17 cellular contexts compared by ENCODE assay signal in genomic region chrX:17027931-17028330, GRCh38.
A peak's percentile ranks its signal among the peaks of the same experiment; 100 is the strongest.
DNase-seq lines count a peak whose midpoint lies in the region; FAIRE-seq and TF ChIP-seq lines count a peak whose summit lies in the region.
"Had no signal": no experiment of that assay in that cellular context is flagged by ENCODE, and none has a peak within 500 bp of the region (broad histone marks: within the 10 kb centered on the region; RNA-seq: fewer than 3 reads in every experiment).

No MANE protein-coding gene starts in this region.

- DNase-seq in left ventricle myocardium inferior: no peak
- DNase-seq in right atrium auricular region (ENCODE audit: low spot score): no peak
- DNase-seq in cerebellar cortex (ENCODE audit: low spot score): peak; percentile 88
- no peak for DNase-seq in H1 (ENCODE audit: low read depth in 1 of 2, low spot score in 2 of 2)
- DNase-seq in substantia nigra (lab: John Stamatoyannopoulos, UW): peak in 2 of 49 donors; percentile 21 to 30
- no peak for DNase-seq in activated effector memory CD4-positive, alpha-beta T cell treated with Interleukin-2 at 50 U/mL for 16 hours
- no peak for DNase-seq in stimulated activated naive CD4-positive, alpha-beta T cell treated with Interleukin-2 at 50 U/mL for 16 hours (lab: John Stamatoyannopoulos, UW)
- DNase-seq: Calu3; CD4-positive, alpha-beta T cell; DMS153; DND-41; GF-D8; GOT3 had no signal

- H3K27ac ChIP-seq in left ventricle myocardium inferior (replicated peaks) (peak overlapping the region; percentile 33), right atrium auricular region (no peak overlapping the region), H1 (ENCODE audit: low read depth, low read length) (no peak overlapping the region), substantia nigra (ENCODE audit: low read depth, low read length, poor library complexity, severe bottlenecking) (peak overlapping the region; percentile 51)

- H2BK120ac ChIP-seq in H1 (replicated peaks; ENCODE audit: low read depth, low read length): no peak overlapping the region

- H4K8ac ChIP-seq in H1 (ENCODE audit: extremely low read depth, insufficient read depth, low read length): no peak overlapping the region

- H2BK12ac ChIP-seq in H1 (ENCODE audit: low read depth, low read length): no peak overlapping the region

- no peak overlapping the region for H3K56ac ChIP-seq in H1 (replicated peaks; ENCODE audit: insufficient read length, low read depth, low read length)

- no peak overlapping the region for H2AK5ac ChIP-seq in H1 (ENCODE audit: low read depth, low read length)

- no peak overlapping the region for H3K18ac ChIP-seq in H1 (ENCODE audit: extremely low read depth, low read length)

- no peak for TF ChIP-seq POLR2A in H1 (IDR thresholded peaks at IDR 0.05; ENCODE audit: control extremely low read depth in 1 of 2, low read depth in 2 of 2, low read length in 2 of 2)

- H4K5ac ChIP-seq in H1 (ENCODE audit: insufficient read length, low read depth, low read length): no peak overlapping the region

- no peak for TF ChIP-seq RAD21 in H1 (IDR thresholded peaks at IDR 0.05 in 1 of 2, conservative IDR thresholded peaks at IDR 0.05 in 1 of 2; ENCODE audit: low read depth in 2 of 2, low read length in 2 of 2)

- no peak overlapping the region for H3K9ac ChIP-seq in H1 (replicated peaks in 1 of 4; ENCODE audit: extremely low read depth in 1 of 4, low read depth in 3 of 4, low read length in 3 of 4)

- H3K14ac ChIP-seq in H1 (ENCODE audit: insufficient read length): no peak overlapping the region

- POLR2A ChIA-PET in H1 (lab: Charles Lee; ENCODE audit: partially characterized antibody): no interaction called here

- H3K4me1 ChIP-seq in left ventricle myocardium inferior (no peaks in the 10 kb centered on the region), right atrium auricular region (peaks cover 0 to 4% of the 10 kb centered on the region in 2 donors), H1 (replicated peaks in 1 of 4; ENCODE audit: control insufficient read depth in 3 of 4, insufficient read depth in 4 of 4, low read length in 3 of 4) (no peaks in the 10 kb centered on the region)
- H3K4me1 ChIP-seq: HAP-1 had no signal

- H2BK15ac ChIP-seq in H1 (ENCODE audit: low read length): no peak overlapping the region

- no peak overlapping the region for H3K4ac ChIP-seq in H1 (replicated peaks; ENCODE audit: insufficient read length, low read depth, low read length)

- FAIRE-seq in H1 (lab: Jason Lieb, UNC): peak; percentile 69
- FAIRE-seq: A204.1, GM19239, HTR-8/SVneo had no signal

- no peak overlapping the region for H3K23ac ChIP-seq in H1 (ENCODE audit: insufficient read length)

- no peaks in the 10 kb centered on the region for H3K79me1 ChIP-seq in H1 (ENCODE audit: low read depth, low read length)

- H3K4me3 ChIP-seq in left ventricle myocardium inferior (no peak overlapping the region), right atrium auricular region (no peak overlapping the region), H1 (ENCODE audit: extremely low read depth in 1 of 4, insufficient read depth in 2 of 4, low read depth in 3 of 4, low read length in 4 of 4) (no peak overlapping the region)
- H3K4me3 ChIP-seq: HAP-1 had no signal

- TF ChIP-seq CTCF in left ventricle myocardium inferior (IDR thresholded peaks at IDR 0.05; ENCODE audit: borderline replicate concordance) (no peak), right atrium auricular region (IDR thresholded peaks at IDR 0.05) (no peak), H1 (IDR thresholded peaks at IDR 0.05; ENCODE audit: control extremely low read depth in 1 of 3, insufficient read depth in 1 of 3, low read depth in 1 of 3, low read length in 3 of 3) (no peak)

- no peaks in the 10 kb centered on the region for H3K79me2 ChIP-seq in H1 (ENCODE audit: control insufficient read depth in 1 of 2, insufficient read depth in 2 of 2, low read length in 2 of 2)

- 86% methylated on average over 1 of the region's 2 CpGs; no CpG with 5 or more reads in 1 of the 2 experiments for WGBS in H1 (ENCODE audit: extremely low coverage in 1 of 2, insufficient coverage in 1 of 2, insufficient read length in 1 of 2, insufficient replicate concordance in 2 of 2, low coverage in 1 of 2, low lambda C conversion rate in 2 of 2, missing lambda C conversion rate in 1 of 2), 2 experiments

- no peak overlapping the region for H2AFZ ChIP-seq in H1 (ENCODE audit: low read length)

- intact Hi-C loops in left ventricle myocardium inferior (cut with micrococcal nuclease): no loop called here

- H2BK20ac ChIP-seq in H1 (ENCODE audit: low read length): no peak overlapping the region

- no peaks in the 10 kb centered on the region for H3K36me3 ChIP-seq in left ventricle myocardium inferior
- H3K36me3 ChIP-seq in right atrium auricular region: no peaks in the 10 kb centered on the region
- no peaks in the 10 kb centered on the region for H3K36me3 ChIP-seq in H1 (ENCODE audit: control insufficient read depth in 2 of 4, insufficient read depth in 4 of 4, low read length in 3 of 4)
- H3K36me3 ChIP-seq: HAP-1 had no signal

- H3K27me3 ChIP-seq in left ventricle myocardium inferior (ENCODE audit: low read depth): no peaks in the 10 kb centered on the region
- H3K27me3 ChIP-seq in right atrium auricular region: no peaks in the 10 kb centered on the region
- no peaks in the 10 kb centered on the region for H3K27me3 ChIP-seq in H1 (replicated peaks in 1 of 4; ENCODE audit: control insufficient read depth in 3 of 4, extremely low read depth in 1 of 4, insufficient read depth in 3 of 4, low read length in 3 of 4)

- no peaks in the 10 kb centered on the region for H3K23me2 ChIP-seq in H1 (ENCODE audit: low read depth, low read length)

- no peaks in the 10 kb centered on the region for H3K9me3 ChIP-seq in left ventricle myocardium inferior (replicated peaks)
- no peaks in the 10 kb centered on the region for H3K9me3 ChIP-seq in right atrium auricular region
- no peaks in the 10 kb centered on the region for H3K9me3 ChIP-seq in H1 (ENCODE audit: insufficient read depth in 2 of 2, low read depth in 1 of 2, low read length in 1 of 2)
- H3K9me3 ChIP-seq: HAP-1 had no signal

- H4K91ac ChIP-seq in H1 (replicated peaks; ENCODE audit: insufficient read length, low read length): no peak overlapping the region

- CTCF ChIA-PET in H1 (lab: Charles Lee; ENCODE audit: partially characterized antibody): no interaction called here

- no peak for TF ChIP-seq EP300 in H1 (IDR thresholded peaks at IDR 0.05; ENCODE audit: borderline replicate concordance in 1 of 2, low read depth in 2 of 2, low read length in 2 of 2)

- H2BK5ac ChIP-seq in H1 (ENCODE audit: low read depth, low read length): no peak overlapping the region

- no peak overlapping the region for H3K4me2 ChIP-seq in H1 (ENCODE audit: insufficient read depth in 1 of 2, low read depth in 2 of 2, low read length in 2 of 2)

- H4K20me1 ChIP-seq in H1 (replicated peaks in 1 of 2; ENCODE audit: control insufficient read depth in 1 of 2, insufficient read depth in 2 of 2, low read length in 2 of 2): no peaks in the 10 kb centered on the region

TF ChIP-seq in H1, 55 proteins besides CTCF, POLR2A, EP300 and RAD21:
- TF ChIP-seq POLR2AphosphoS5 (IDR thresholded peaks at IDR 0.05; ENCODE audit: low read depth, low read length): no peak
- no peak for TF ChIP-seq ATF2 (IDR thresholded peaks at IDR 0.05; ENCODE audit: low read length)
- TF ChIP-seq SP4 (IDR thresholded peaks at IDR 0.05; ENCODE audit: low read length): no peak
- no peak for TF ChIP-seq EZH2 (IDR thresholded peaks at IDR 0.05; ENCODE audit: low read depth, low read length, severe bottlenecking)
- TF ChIP-seq SAP30 (IDR thresholded peaks at IDR 0.05; ENCODE audit: insufficient read depth, insufficient replicate concordance, low read length): no peak
- TF ChIP-seq KDM4A (IDR thresholded peaks at IDR 0.05; ENCODE audit: low read depth, low read length, severe bottlenecking): no peak
- no peak for TF ChIP-seq FOSL1 (IDR thresholded peaks at IDR 0.05; ENCODE audit: insufficient read depth, low read depth, low read length)
- no peak for TF ChIP-seq NANOG (IDR thresholded peaks at IDR 0.05; ENCODE audit: insufficient read depth, low read depth, low read length, poor library complexity, severe bottlenecking)
- TF ChIP-seq, protein P1, sequence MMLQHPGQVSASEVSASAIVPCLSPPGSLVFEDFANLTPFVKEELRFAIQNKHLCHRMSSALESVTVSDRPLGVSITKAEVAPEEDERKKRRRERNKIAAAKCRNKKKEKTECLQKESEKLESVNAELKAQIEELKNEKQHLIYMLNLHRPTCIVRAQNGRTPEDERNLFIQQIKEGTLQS (IDR thresholded peaks at IDR 0.05; ENCODE audit: insufficient read depth, low read depth, low read length): no peak
- TF ChIP-seq POU5F1 (IDR thresholded peaks at IDR 0.05; ENCODE audit: low read depth, low read length): no peak
- TF ChIP-seq GABPA (IDR thresholded peaks at IDR 0.05; ENCODE audit: borderline replicate concordance, insufficient read depth, low read length): no peak
- TF ChIP-seq YY1 (IDR thresholded peaks at IDR 0.05; ENCODE audit: low read depth, low read length): no peak
- no peak for TF ChIP-seq RBBP5 (IDR thresholded peaks at IDR 0.05; ENCODE audit: borderline replicate concordance, low read depth, low read length)
- no peak for TF ChIP-seq TEAD4 (IDR thresholded peaks at IDR 0.05; ENCODE audit: low read depth, low read length)

Comparison
In these comparisons a context has a peak if more than half of its experiments do, and no peak if none do; other contexts are left out.
1. H3K27ac ChIP-seq: peak in left ventricle myocardium inferior (single experiment) and substantia nigra (single experiment); none in right atrium auricular region (0 of 2) and H1 (single experiment).